In the genomic region with DNA sequence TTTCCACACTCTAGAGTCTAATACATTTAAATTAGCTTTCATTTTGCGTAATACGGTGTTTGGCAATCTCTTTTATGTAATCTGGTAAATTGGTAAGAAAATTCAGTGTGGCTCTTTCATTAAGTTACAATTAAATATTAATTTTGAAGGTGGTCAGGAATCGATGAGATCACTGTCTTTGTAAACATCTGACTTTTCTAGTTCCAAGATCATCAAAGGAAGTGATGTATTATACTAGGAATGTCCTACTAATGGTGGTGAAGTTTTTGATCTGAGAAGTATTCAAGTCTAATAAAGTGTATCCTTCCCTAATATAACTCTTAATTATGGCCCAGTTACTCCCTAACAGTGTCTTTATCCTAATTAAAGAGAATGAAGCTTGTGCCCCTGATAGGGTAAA, we compare ENCODE assay signal across 1 cellular context.
TF ChIP-seq lines count a peak whose summit lies in the region.

No MANE protein-coding gene starts in this region.

TF ChIP-seq in HepG2, 621 proteins besides CTCF, POLR2A, EP300 and RAD21:
- TF ChIP-seq, protein P1, sequence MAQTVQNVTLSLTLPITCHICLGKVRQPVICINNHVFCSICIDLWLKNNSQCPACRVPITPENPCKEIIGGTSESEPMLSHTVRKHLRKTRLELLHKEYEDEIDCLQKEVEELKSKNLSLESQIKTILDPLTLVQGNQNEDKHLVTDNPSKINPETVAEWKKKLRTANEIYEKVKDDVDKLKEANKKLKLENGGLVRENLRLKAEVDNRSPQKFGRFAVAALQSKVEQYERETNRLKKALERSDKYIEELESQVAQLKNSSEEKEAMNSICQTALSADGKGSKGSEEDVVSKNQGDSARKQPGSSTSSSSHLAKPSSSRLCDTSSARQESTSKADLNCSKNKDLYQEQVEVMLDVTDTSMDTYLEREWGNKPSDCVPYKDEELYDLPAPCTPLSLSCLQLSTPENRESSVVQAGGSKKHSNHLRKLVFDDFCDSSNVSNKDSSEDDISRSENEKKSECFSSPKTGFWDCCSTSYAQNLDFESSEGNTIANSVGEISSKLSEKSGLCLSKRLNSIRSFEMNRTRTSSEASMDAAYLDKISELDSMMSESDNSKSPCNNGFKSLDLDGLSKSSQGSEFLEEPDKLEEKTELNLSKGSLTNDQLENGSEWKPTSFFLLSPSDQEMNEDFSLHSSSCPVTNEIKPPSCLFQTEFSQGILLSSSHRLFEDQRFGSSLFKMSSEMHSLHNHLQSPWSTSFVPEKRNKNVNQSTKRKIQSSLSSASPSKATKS (CRISPR knock-in tag; IDR thresholded peaks at IDR 0.05) = no peak
- TF ChIP-seq EEA1 (CRISPR knock-in tag; IDR thresholded peaks at IDR 0.05; ENCODE audit: borderline replicate concordance) (no peak), FOXA3 (CRISPR knock-in tag; IDR thresholded peaks at IDR 0.05) (0 out of 2 replicates have a peak, but pooled peaks have one; percentile 18), GATAD2A (CRISPR knock-in tag; IDR thresholded peaks at IDR 0.05) (0 out of 2 replicates have a peak, but pooled peaks have one; percentile 16)
